Comparison of ENCODE assay signal across 20 cellular contexts in genomic region chr9:133205481-133205887, GRCh38. TPM values are rescaled to one million over a fixed set of nuclear protein-coding genes. Genes with fewer than 3 reads are reported as not detected.
"Had no signal": no experiment of that assay in that cellular context is flagged by ENCODE, and none has a peak within 500 bp of the region (broad histone marks: within the 10 kb centered on the region; RNA-seq: fewer than 3 reads in every experiment).

No MANE protein-coding gene starts in this region.

RNA-seq across cellular contexts. Expression of gene OBP2B, which starts 3.6 kb away (rescaled TPM):
- total RNA-seq: glomerular endothelial cell, hepatocyte, left cardiac atrium, left lobe of liver, left ventricle myocardium superior, lower lobe of right lung, mesothelial cell of epicardium, mononuclear cell, natural killer cell, occipital lobe, pancreas, psoas muscle, skeletal muscle tissue, smooth muscle cell, temporal lobe, tibial nerve, upper lobe of left lung, uterus had no signal
- polyA plus RNA-seq: heart right ventricle, hepatocyte, keratinocyte, pancreas, psoas muscle, smooth muscle cell had no signal
